ENCODE assay signal across 8 cellular contexts in genomic region chr12:29148958-29149690, GRCh38. TPM values are rescaled to one million over a fixed set of nuclear protein-coding genes. Genes with fewer than 3 reads are reported as not detected.
DNase-seq lines count a peak whose midpoint lies in the region; ATAC-seq and TF ChIP-seq lines count a peak whose summit lies in the region.

Gene FAR2, plus strand, starts transcription at chr12:29149278. Its CDS starts 121,172 bp downstream, at chr12:29270450.

- TF ChIP-seq CTCF in heart left ventricle (IDR thresholded peaks at IDR 0.05), result no peak

- 0 to 1% (median 1%) methylated on average over 41 to 66 of the region's 66 CpGs for WGBS in heart left ventricle, 4 donors
- WGBS in trophoblast cell (ENCODE audit: extremely low coverage, insufficient coverage, insufficient read length), result 100% methylated on average over 1 of the region's 66 CpGs

- no peak within 1 kb of the TSS for H2AK5ac ChIP-seq in trophoblast cell (ENCODE audit: low read length)

- H2BK5ac ChIP-seq in trophoblast cell (ENCODE audit: low read depth, low read length, poor library complexity), result peak within 1 kb of the TSS; percentile 65

- H3K23ac ChIP-seq in trophoblast cell (ENCODE audit: low read length), result no peak within 1 kb of the TSS

- peak; percentile 42 for ATAC-seq in HG03342 (IDR thresholded peaks at IDR 0.05; ENCODE audit: unreplicated experiment)
- peak; percentile 86 for ATAC-seq in SK-N-SH treated with all-trans-retinoic acid at 6 μM for 48 hours
- peak; percentile 52 to 82 (median 80) for ATAC-seq in heart left ventricle
- ATAC-seq in HG03565 (IDR thresholded peaks at IDR 0.05; ENCODE audit: unreplicated experiment), result no peak

- TF ChIP-seq POLR2A in GM18526 (IDR thresholded peaks at IDR 0.05; ENCODE audit: extremely low read depth, insufficient read length) (peak; percentile 67), heart left ventricle (IDR thresholded peaks at IDR 0.05) (no peak)

- peak within 1 kb of the TSS; percentile 91 for H3K18ac ChIP-seq in trophoblast cell (ENCODE audit: low read length)

- H3K9me3 ChIP-seq in adipocyte (ENCODE audit: control insufficient read depth, low read length) (no peaks in the 10 kb centered on the region), heart left ventricle (peaks cover 0 to 6% (median 0%) of the 10 kb centered on the region in 12 donors), trophoblast cell (ENCODE audit: insufficient read depth, low read depth, low read length) (no peaks in the 10 kb centered on the region)

- H3K79me1 ChIP-seq in trophoblast cell (ENCODE audit: low read length), result peaks cover 15% of the 10 kb centered on the region

- H3K14ac ChIP-seq in trophoblast cell (ENCODE audit: low read length), result peak within 1 kb of the TSS; percentile 87

- H3K4me1 ChIP-seq in adipocyte (ENCODE audit: control insufficient read depth, insufficient read depth, low read length), result peaks cover 8% of the 10 kb centered on the region
- peaks cover 0 to 54% (median 21%) of the 10 kb centered on the region in 12 donors for H3K4me1 ChIP-seq in heart left ventricle
- peaks cover 4 to 5% of the 10 kb centered on the region in 2 experiments for H3K4me1 ChIP-seq in trophoblast cell (ENCODE audit: control insufficient read depth in 1 of 2, insufficient read depth in 2 of 2, low read length in 2 of 2)

- H2AFZ ChIP-seq in trophoblast cell (ENCODE audit: insufficient read depth, low read length, poor library complexity), result peak within 1 kb of the TSS; percentile 61

- intact Hi-C loops in heart left ventricle (cut with DNase I), result no loop called here

- H3K4me3 ChIP-seq in adipocyte (ENCODE audit: low read length) (peak within 1 kb of the TSS; percentile 96), heart left ventricle (peak within 1 kb of the TSS; percentile 53 to 91 (median 79)), trophoblast cell (ENCODE audit: low read depth, low read length) (peak within 1 kb of the TSS; percentile 85)

- peak within 1 kb of the TSS; percentile 47 for H2BK12ac ChIP-seq in trophoblast cell (ENCODE audit: low read length)

- peak; percentile 34 for DNase-seq in A172 (ENCODE audit: low spot score)
- peak; percentile 71 for DNase-seq in adipocyte (ENCODE audit: low read depth)
- DNase-seq in heart left ventricle, result peak; percentile 51 to 77 (median 65)
- peak in 1 of 2 donors; percentile 44 for DNase-seq in trophoblast cell

- H3K9ac ChIP-seq in adipocyte (ENCODE audit: low read length) (peak within 1 kb of the TSS; percentile 88), trophoblast cell (ENCODE audit: low read length) (peak within 1 kb of the TSS; percentile 46)

- H3K4ac ChIP-seq in trophoblast cell (ENCODE audit: low read depth, low read length), result peak within 1 kb of the TSS; percentile 32

- H4K8ac ChIP-seq in trophoblast cell (ENCODE audit: low read depth, low read length), result peak within 1 kb of the TSS; percentile 62

- peak within 1 kb of the TSS; percentile 54 for H4K12ac ChIP-seq in trophoblast cell (ENCODE audit: low read depth, low read length)

- H2BK120ac ChIP-seq in trophoblast cell (ENCODE audit: insufficient read depth, low read length, poor library complexity), result peak within 1 kb of the TSS; percentile 44

- peak within 1 kb of the TSS; percentile 82 for H3K4me2 ChIP-seq in trophoblast cell (ENCODE audit: low read length)

- no peaks in the 10 kb centered on the region for H3K27me3 ChIP-seq in adipocyte (replicated peaks; ENCODE audit: control insufficient read depth, insufficient read depth, low read length)
- no peaks in the 10 kb centered on the region for H3K27me3 ChIP-seq in heart left ventricle
- H3K27me3 ChIP-seq in trophoblast cell (ENCODE audit: insufficient read depth, low read length), result no peaks in the 10 kb centered on the region

- peak within 1 kb of the TSS; percentile 85 for H4K91ac ChIP-seq in trophoblast cell (ENCODE audit: low read depth, low read length)

- H3K36me3 ChIP-seq in adipocyte (ENCODE audit: control insufficient read depth, insufficient read depth, low read length, severe bottlenecking) (no peaks in the 10 kb centered on the region), heart left ventricle (no peaks in the 10 kb centered on the region), trophoblast cell (ENCODE audit: control insufficient read depth in 1 of 2, insufficient read depth in 2 of 2, low read length in 2 of 2) (no peaks in the 10 kb centered on the region)

- H3K27ac ChIP-seq in heart left ventricle, result peak within 1 kb of the TSS; percentile 33 to 91 (median 79)
- peak within 1 kb of the TSS; percentile 56 for H3K27ac ChIP-seq in trophoblast cell (ENCODE audit: low read depth, low read length)

- H3K79me2 ChIP-seq in trophoblast cell (ENCODE audit: control insufficient read depth, insufficient read depth, low read length, poor library complexity), result peaks cover 7% of the 10 kb centered on the region

TF ChIP-seq in SK-N-SH treated with all-trans-retinoic acid at 6 μM for 48 hours, 23 proteins besides CTCF, POLR2A, EP300 and RAD21 (continues in another document):
- TF ChIP-seq TSHZ2 (CRISPR knock-in tag; IDR thresholded peaks at IDR 0.05) (no peak), BACH2 (CRISPR knock-in tag; IDR thresholded peaks at IDR 0.05; ENCODE audit: borderline replicate concordance) (no peak), ZNF8 (CRISPR knock-in tag; IDR thresholded peaks at IDR 0.05) (no peak), ARNTL (CRISPR knock-in tag; IDR thresholded peaks at IDR 0.05; ENCODE audit: borderline replicate concordance, low read depth) (no peak), ZNF70 (CRISPR knock-in tag; IDR thresholded peaks at IDR 0.05) (no peak), OSR1 (CRISPR knock-in tag; IDR thresholded peaks at IDR 0.05) (no peak), SNAI2 (CRISPR knock-in tag; IDR thresholded peaks at IDR 0.05) (no peak), ZFP30 (CRISPR knock-in tag; IDR thresholded peaks at IDR 0.05) (no peak), ZNF565 (CRISPR knock-in tag; conservative IDR thresholded peaks at IDR 0.05; ENCODE audit: low read depth) (no peak)
- TF ChIP-seq, protein P1, sequence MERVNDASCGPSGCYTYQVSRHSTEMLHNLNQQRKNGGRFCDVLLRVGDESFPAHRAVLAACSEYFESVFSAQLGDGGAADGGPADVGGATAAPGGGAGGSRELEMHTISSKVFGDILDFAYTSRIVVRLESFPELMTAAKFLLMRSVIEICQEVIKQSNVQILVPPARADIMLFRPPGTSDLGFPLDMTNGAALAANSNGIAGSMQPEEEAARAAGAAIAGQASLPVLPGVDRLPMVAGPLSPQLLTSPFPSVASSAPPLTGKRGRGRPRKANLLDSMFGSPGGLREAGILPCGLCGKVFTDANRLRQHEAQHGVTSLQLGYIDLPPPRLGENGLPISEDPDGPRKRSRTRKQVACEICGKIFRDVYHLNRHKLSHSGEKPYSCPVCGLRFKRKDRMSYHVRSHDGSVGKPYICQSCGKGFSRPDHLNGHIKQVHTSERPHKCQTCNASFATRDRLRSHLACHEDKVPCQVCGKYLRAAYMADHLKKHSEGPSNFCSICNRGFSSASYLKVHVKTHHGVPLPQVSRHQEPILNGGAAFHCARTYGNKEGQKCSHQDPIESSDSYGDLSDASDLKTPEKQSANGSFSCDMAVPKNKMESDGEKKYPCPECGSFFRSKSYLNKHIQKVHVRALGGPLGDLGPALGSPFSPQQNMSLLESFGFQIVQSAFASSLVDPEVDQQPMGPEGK (CRISPR knock-in tag; IDR thresholded peaks at IDR 0.05; ENCODE audit: borderline replicate concordance), result no peak
- TF ChIP-seq, protein P2, sequence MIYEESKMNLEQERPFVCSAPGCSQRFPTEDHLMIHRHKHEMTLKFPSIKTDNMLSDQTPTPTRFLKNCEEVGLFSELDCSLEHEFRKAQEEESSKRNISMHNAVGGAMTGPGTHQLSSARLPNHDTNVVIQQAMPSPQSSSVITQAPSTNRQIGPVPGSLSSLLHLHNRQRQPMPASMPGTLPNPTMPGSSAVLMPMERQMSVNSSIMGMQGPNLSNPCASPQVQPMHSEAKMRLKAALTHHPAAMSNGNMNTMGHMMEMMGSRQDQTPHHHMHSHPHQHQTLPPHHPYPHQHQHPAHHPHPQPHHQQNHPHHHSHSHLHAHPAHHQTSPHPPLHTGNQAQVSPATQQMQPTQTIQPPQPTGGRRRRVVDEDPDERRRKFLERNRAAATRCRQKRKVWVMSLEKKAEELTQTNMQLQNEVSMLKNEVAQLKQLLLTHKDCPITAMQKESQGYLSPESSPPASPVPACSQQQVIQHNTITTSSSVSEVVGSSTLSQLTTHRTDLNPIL (CRISPR knock-in tag; IDR thresholded peaks at IDR 0.05; ENCODE audit: low read depth), result no peak

RNA-seq across cellular contexts. Expression of gene FAR2, which starts in this region (rescaled TPM):
- 6.6 and 13.9 TPM in 2 replicates for total RNA-seq in A172 (2014; rRNA removed; shearing (Covaris generic))
- total RNA-seq in heart left ventricle, result 10 to 100 TPM in 1 of 9 donors, 1 to 10 TPM in 8; 1.1 to 11.6 (median 3.1) TPM
- polyA plus RNA-seq in heart left ventricle, result 1 to 10 TPM; 1.5 to 3.0 TPM
- 200 and 227 TPM in 2 replicates for polyA plus RNA-seq in trophoblast cell (2013)
